ENCODE assay signal across 8 cellular contexts in the genomic region with DNA sequence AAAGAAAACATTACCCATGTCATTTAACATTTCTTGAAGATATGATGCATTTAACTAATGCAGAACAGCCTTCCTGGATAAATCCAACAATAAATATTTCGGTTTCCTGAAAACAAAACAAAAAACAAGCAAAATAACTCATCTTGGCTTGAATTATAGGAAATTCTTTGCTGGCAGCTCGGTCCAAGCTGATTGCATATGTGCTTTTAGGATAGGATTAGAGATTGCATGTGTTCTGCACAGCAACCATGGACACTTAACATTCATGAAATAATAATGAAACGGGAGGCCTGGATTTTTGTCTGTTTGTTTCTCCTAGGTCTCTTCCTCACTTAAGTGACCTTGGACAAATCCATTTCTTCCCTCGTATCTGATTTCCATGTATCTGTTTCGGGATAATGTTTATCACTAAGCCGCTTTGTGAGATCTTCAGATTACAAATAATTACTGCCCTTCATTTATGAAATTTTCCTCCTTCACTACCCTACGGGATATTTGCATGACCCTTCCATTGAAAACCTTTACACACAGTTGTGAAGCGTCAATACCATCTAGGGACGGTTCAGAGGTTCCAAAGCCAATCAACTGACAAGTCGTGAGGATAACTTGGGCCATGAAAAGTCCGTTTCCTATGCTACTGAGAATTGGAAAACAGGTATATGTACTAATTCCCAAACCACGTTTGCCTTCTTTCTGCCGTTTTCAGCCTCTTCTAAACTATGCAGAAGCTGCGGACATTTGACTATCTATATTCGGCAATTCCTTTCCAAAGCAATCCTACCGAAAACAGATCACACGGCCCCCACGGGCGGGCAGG. TPM values are rescaled to one million over a fixed set of nuclear protein-coding genes. Genes with fewer than 3 reads are reported as not detected.
DNase-seq lines count a peak whose midpoint lies in the region; ATAC-seq and TF ChIP-seq lines count a peak whose summit lies in the region.

No MANE protein-coding gene starts in this region.

- no peaks in the 10 kb centered on the region for H3K27me3 Mint-ChIP-seq in activated CD4-positive, alpha-beta T cell treated with anti-CD3 and anti-CD28 coated beads for 36 hours

- TF ChIP-seq POLR2A in ovary (IDR thresholded peaks at IDR 0.05): no peak

- no peak for ATAC-seq in activated CD4-positive, alpha-beta T cell treated with anti-CD3 and anti-CD28 coated beads for 36 hours
- ATAC-seq in RWPE2 (ENCODE audit: low read depth) (no peak), HG03439 (IDR thresholded peaks at IDR 0.05; ENCODE audit: unreplicated experiment) (no peak), HG02678 (IDR thresholded peaks at IDR 0.05; ENCODE audit: unreplicated experiment) (no peak)

- no peak for TF ChIP-seq CTCF in RWPE2 (IDR thresholded peaks at IDR 0.05; ENCODE audit: poor library complexity, severe bottlenecking)
- TF ChIP-seq CTCF in ovary (IDR thresholded peaks at IDR 0.05): no peak

- H3K9me3 ChIP-seq in RWPE2 (ENCODE audit: severe bottlenecking): no peaks in the 10 kb centered on the region
- no peaks in the 10 kb centered on the region for H3K9me3 ChIP-seq in ovary

- intact Hi-C loops in activated CD4-positive, alpha-beta T cell treated with anti-CD3 and anti-CD28 coated beads for 36 hours (cut with DNase I, micrococcal nuclease): loop anchor here (5.0 to 10.0 kb wide), 6 partner anchors 126 to 674 kb away; partner anchors contain the start of genes ACBD3 (in 1 of the 2), ITPKB (in 1 of the 2), PARP1 (in 1 of the 2) and SRP9 (in 1 of the 2)
- intact Hi-C loops in ovary (cut with DNase I): loop anchor here in 1 of 4 donors (5.0 to 10.0 kb wide), 4 partner anchors 61 to 409 kb away; partner anchors contain the start of genes ENAH and SDE2

- no peak for DNase-seq in activated CD4-positive, alpha-beta T cell treated with anti-CD3 and anti-CD28 coated beads for 36 hours
- DNase-seq in activated CD4-positive, alpha-beta T cell treated with anti-CD3 and anti-CD28 coated beads, Interleukin-2, amount 50 U/mL, for 1 hour: no peak
- no peak for DNase-seq in RWPE2 (ENCODE audit: low spot score)
- no peak for DNase-seq in epithelial cell of prostate (ENCODE audit: low read depth, low spot score)
- no peak for DNase-seq in ovary
- no peak for DNase-seq in activated CD4-positive, alpha-beta T cell treated with anti-CD3 and anti-CD28 coated beads for 48 hours

- H3K4me3 Mint-ChIP-seq in activated CD4-positive, alpha-beta T cell treated with anti-CD3 and anti-CD28 coated beads for 36 hours: peak overlapping the region; percentile 97

- H3K4me1 ChIP-seq in RWPE2 (ENCODE audit: insufficient read depth, poor library complexity, severe bottlenecking) (no peaks in the 10 kb centered on the region), ovary (ENCODE audit: insufficient read depth) (peaks cover 1% of the 10 kb centered on the region)

- POLR2A ChIA-PET in activated CD4-positive, alpha-beta T cell treated with anti-CD3 and anti-CD28 coated beads for 36 hours (lab: Charles Lee): interaction anchor here (0.6 to 2.3 kb wide), 6 partner anchors 12 to 300 kb away, joined by 3 to 34 read pairs (median 4); partner anchors contain the start of gene SDE2

- 6 to 11% (median 9%) methylated on average over 19 of the region's 19 CpGs for WGBS in ovary, 3 donors

- H3K4me3 ChIP-seq in RWPE2 (ENCODE audit: severe bottlenecking) (peak overlapping the region; percentile 88), ovary (peak overlapping the region; percentile 63)

- no peaks in the 10 kb centered on the region for H3K27me3 ChIP-seq in RWPE2 (ENCODE audit: insufficient read depth, poor library complexity, severe bottlenecking)
- no peaks in the 10 kb centered on the region for H3K27me3 ChIP-seq in ovary

- TF ChIP-seq EP300 in ovary (IDR thresholded peaks at IDR 0.05): no peak

- peaks cover 31% of the 10 kb centered on the region for H3K36me3 Mint-ChIP-seq in activated CD4-positive, alpha-beta T cell treated with anti-CD3 and anti-CD28 coated beads for 36 hours (ENCODE audit: low read depth)

- peaks cover 23% of the 10 kb centered on the region for H3K4me1 Mint-ChIP-seq in activated CD4-positive, alpha-beta T cell treated with anti-CD3 and anti-CD28 coated beads for 36 hours

- H3K27ac ChIP-seq in RWPE2 (ENCODE audit: poor library complexity, severe bottlenecking) (peak overlapping the region; percentile 88), epithelial cell of prostate (peak overlapping the region; percentile 96), ovary (peak overlapping the region; percentile 78 to 99)

- peak overlapping the region; percentile 73 for H3K27ac Mint-ChIP-seq in activated CD4-positive, alpha-beta T cell treated with anti-CD3 and anti-CD28 coated beads for 36 hours

- no peaks in the 10 kb centered on the region for H3K9me3 Mint-ChIP-seq in activated CD4-positive, alpha-beta T cell treated with anti-CD3 and anti-CD28 coated beads for 36 hours (ENCODE audit: low read depth)

- H3K36me3 ChIP-seq in RWPE2 (ENCODE audit: low read depth) (peaks cover 18% of the 10 kb centered on the region), ovary (no peaks in the 10 kb centered on the region)

- CTCF ChIA-PET in activated CD4-positive, alpha-beta T cell treated with anti-CD3 and anti-CD28 coated beads for 36 hours (lab: Charles Lee): interaction anchor here (0.6 to 1.5 kb wide), 4 partner anchors 27 to 284 kb away, joined by 3 to 4 read pairs (median 3); no protein-coding TSS in a partner anchor

RNA-seq across cellular contexts. Expression of gene H3-3A, which starts 1.3 kb away (rescaled TPM):
- total RNA-seq in activated CD4-positive, alpha-beta T cell treated with anti-CD3 and anti-CD28 coated beads for 36 hours: 100 to 1,000 TPM; 176 to 275 TPM
- 100 to 1,000 TPM; 266 to 526 (median 420) TPM for total RNA-seq in ovary
- 100 to 1,000 TPM; 500 to 590 TPM for polyA plus RNA-seq in ovary
